ENCODE assay signal across 20 cellular contexts in the genomic region with DNA sequence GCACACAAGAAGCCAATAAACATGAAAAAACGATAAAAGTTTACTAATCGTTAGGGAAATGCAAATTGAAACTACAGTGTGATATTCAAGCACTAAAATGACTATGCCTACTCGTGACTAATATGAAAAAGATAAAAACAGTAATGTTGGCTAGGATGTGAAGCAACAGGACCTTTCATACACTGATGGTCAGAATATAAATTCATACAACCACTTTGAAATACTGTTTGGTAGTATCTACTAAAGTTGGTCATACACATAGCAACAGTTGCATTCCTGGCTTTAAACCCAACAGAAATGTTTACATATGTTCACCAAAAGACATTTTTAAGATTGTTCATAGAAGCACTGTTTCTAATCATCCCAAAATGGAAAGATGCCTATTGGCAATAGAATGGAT. TPM values are rescaled to one million over a fixed set of nuclear protein-coding genes. Genes with fewer than 3 reads are reported as not detected.
DNase-seq lines count a peak whose midpoint lies in the region; ATAC-seq, FAIRE-seq and TF ChIP-seq lines count a peak whose summit lies in the region.
"Had no signal": no experiment of that assay in that cellular context is flagged by ENCODE, and none has a peak within 500 bp of the region (broad histone marks: within the 10 kb centered on the region; RNA-seq: fewer than 3 reads in every experiment).

No MANE protein-coding gene starts in this region.

- no peak overlapping the region for H3K23ac ChIP-seq in IMR-90 (ENCODE audit: low read depth, low read length)

- no peaks in the 10 kb centered on the region for H3K9me1 ChIP-seq in IMR-90 (ENCODE audit: insufficient read depth, low read length)

- H3K36me3 ChIP-seq in IMR-90 (ENCODE audit: control insufficient read depth, insufficient read depth, low read length) (peaks cover 25% of the 10 kb centered on the region), pancreas (peaks cover 0 to 61% (median 20%) of the 10 kb centered on the region in 3 donors), neural progenitor cell (peaks cover 36% of the 10 kb centered on the region)

- H3K4me1 ChIP-seq in IMR-90 (ENCODE audit: control insufficient read depth, insufficient read depth, low read length) (peaks cover 2% of the 10 kb centered on the region; the same call in 1 of the 2 replicates), pancreas (no peaks in the 10 kb centered on the region), neural progenitor cell (no peaks in the 10 kb centered on the region)

- H3K4me2 ChIP-seq in IMR-90 (ENCODE audit: low read depth, low read length) (no peak overlapping the region), neural progenitor cell (no peak overlapping the region)
- H3K4me2 ChIP-seq: BLaER1 treated with 17β-estradiol and CSF1 and Interleukin-3, amounts not matched to agents 10 nM and 100 nM had no signal

- H3K18ac ChIP-seq in IMR-90 (ENCODE audit: low read depth, low read length), result no peak overlapping the region

- in situ Hi-C loops in IMR-90 (cut with MboI; ENCODE audit: low sequenced_read_pairs), result loop anchor here (25.0 kb wide), 1 partner anchor 1946 kb away; no protein-coding TSS in a partner anchor

- intact Hi-C loops in activated CD4-positive, alpha-beta T cell treated with anti-CD3 and anti-CD28 coated beads for 36 hours (cut with DNase I, micrococcal nuclease), result no loop called here
- intact Hi-C loops in IMR-90 (cut with micrococcal nuclease) (no loop called here), pancreas (cut with DNase I) (no loop called here)

- DNase-seq in activated CD4-positive, alpha-beta T cell treated with anti-CD3 and anti-CD28 coated beads for 36 hours, result no peak
- DNase-seq in activated CD4-positive, alpha-beta T cell treated with anti-CD3 and anti-CD28 coated beads for 1 hour, result no peak
- DNase-seq in AG04449 (ENCODE audit: low read depth, low spot score) (peak; percentile 5), IMR-90 (peak; percentile 54), pancreas (no peak), neural progenitor cell (ENCODE audit: low spot score) (no peak), NCI-H524 (lab: John Stamatoyannopoulos, UW) (no peak)
- DNase-seq: 8988T, COR-L47, HFFc6, KBM-7, NCI-H1417 treated with DMSO at 0.1 percent for 48 hours, NCI-H2029, NCI-H2171 treated with DMSO at 0.1 percent for 48 hours, NCI-H82, PC-3 had no signal

- peaks cover 17% of the 10 kb centered on the region for H3K4me1 Mint-ChIP-seq in activated CD4-positive, alpha-beta T cell treated with anti-CD3 and anti-CD28 coated beads for 36 hours
- no peaks in the 10 kb centered on the region for H3K4me1 Mint-ChIP-seq in neural progenitor cell

- H4K20me1 ChIP-seq in IMR-90 (ENCODE audit: insufficient read depth, low read length) (no peaks in the 10 kb centered on the region), neural progenitor cell (ENCODE audit: low read depth) (peaks cover 4% of the 10 kb centered on the region)

- H4K8ac ChIP-seq in IMR-90 (ENCODE audit: low read depth in 2 of 2, low read length in 2 of 2), result no peak overlapping the region

- no TSS peak for BruUV-seq in IMR-90 (replicated peaks; lab: Mats Ljungman, UMichigan)

- H2AFZ ChIP-seq in IMR-90 (replicated peaks; ENCODE audit: low read length, poor library complexity) (no peak overlapping the region), neural progenitor cell (replicated peaks) (no peak overlapping the region)

- TF ChIP-seq POLR2A in IMR-90 (IDR thresholded peaks at IDR 0.05; ENCODE audit: low read depth, low read length), result no peak

- H3K14ac ChIP-seq in IMR-90 (replicated peaks; ENCODE audit: low read depth, low read length), result no peak overlapping the region

- no peaks in the 10 kb centered on the region for H3K27me3 ChIP-seq in IMR-90 (ENCODE audit: control insufficient read depth, insufficient read depth, low read length)
- H3K27me3 ChIP-seq in pancreas, result no peaks in the 10 kb centered on the region
- H3K27me3 ChIP-seq in neural progenitor cell, result no peaks in the 10 kb centered on the region
- H3K27me3 ChIP-seq: BLaER1 treated with 17β-estradiol and CSF1 and Interleukin-3, amounts not matched to agents 10 nM and 100 nM had no signal

- no peak overlapping the region for H4K91ac ChIP-seq in IMR-90 (ENCODE audit: insufficient read depth, low read depth, low read length)

- no peak overlapping the region for H2BK15ac ChIP-seq in IMR-90 (ENCODE audit: low read depth, low read length)

- ATAC-seq in activated CD4-positive, alpha-beta T cell treated with anti-CD3 and anti-CD28 coated beads for 36 hours, result peak; percentile 51
- ATAC-seq in IMR-90 (ENCODE audit: low read depth) (peak; percentile 88), pancreas (no peak), GM18868 (IDR thresholded peaks at IDR 0.05; ENCODE audit: unreplicated experiment) (no peak)
- ATAC-seq: PC-3 had no signal

- WGBS in IMR-90 (ENCODE audit: extremely low coverage in 2 of 2, insufficient read length in 1 of 2), 2 experiments, result no CpG with 5 or more reads among the region's 3 CpGs
- 82 to 83% methylated on average over 3 of the region's 3 CpGs for WGBS in pancreas, 2 donors

- H3K9me3 ChIP-seq in IMR-90 (ENCODE audit: control insufficient read depth, insufficient read depth, low read length) (no peaks in the 10 kb centered on the region), pancreas (no peaks in the 10 kb centered on the region), neural progenitor cell (ENCODE audit: low read depth) (no peaks in the 10 kb centered on the region)

- peaks cover 0 to 8% of the 10 kb centered on the region in 2 experiments; a peak in 1 of 4 replicates for H3K79me1 ChIP-seq in IMR-90 (ENCODE audit: low read depth in 1 of 2, low read length in 2 of 2)

- H2BK5ac ChIP-seq in IMR-90 (ENCODE audit: low read depth, low read length, poor library complexity, severe bottlenecking), result no peak overlapping the region

- CTCF ChIA-PET in activated CD4-positive, alpha-beta T cell treated with anti-CD3 and anti-CD28 coated beads for 36 hours (lab: Charles Lee), result interaction anchor here (0.7 to 1.5 kb wide), 3 partner anchors 9 to 241 kb away, joined by 3 to 4 read pairs (median 3); no protein-coding TSS in a partner anchor
- CTCF ChIA-PET in AG04449 (lab: Yijun Ruan, JAX) (interaction anchor here (0.9 kb wide), 1 partner anchor 10 kb away, joined by 4 read pairs; no protein-coding TSS in a partner anchor), IMR-90 (lab: Yijun Ruan, JAX) (no interaction called here)

- no peak overlapping the region for H2AK5ac ChIP-seq in IMR-90 (ENCODE audit: low read depth, low read length)

- H3K4me3 ChIP-seq in AG04449 (ENCODE audit: low read depth, low read length) (no peak overlapping the region), IMR-90 (ENCODE audit: insufficient read depth, low read depth, low read length) (no peak overlapping the region), pancreas (no peak overlapping the region), neural progenitor cell (no peak overlapping the region)
- H3K4me3 ChIP-seq: BLaER1 treated with 17β-estradiol and CSF1 and Interleukin-3, amounts not matched to agents 10 nM and 100 nM had no signal

- no peak overlapping the region for H3K4me3 Mint-ChIP-seq in activated CD4-positive, alpha-beta T cell treated with anti-CD3 and anti-CD28 coated beads for 36 hours
- no peak overlapping the region for H3K4me3 Mint-ChIP-seq in neural progenitor cell
- H3K4me3 Mint-ChIP-seq: HFFc6 had no signal

- TF ChIP-seq CTCF in AG04449 (IDR thresholded peaks at IDR 0.05; ENCODE audit: insufficient read depth, low read length, missing control alignments) (no peak), IMR-90 (conservative IDR thresholded peaks at IDR 0.05; ENCODE audit: low read depth, low read length) (no peak), pancreas (IDR thresholded peaks at IDR 0.05) (no peak), neural progenitor cell (IDR thresholded peaks at IDR 0.05) (no peak)

- H3K27ac ChIP-seq in IMR-90 (ENCODE audit: insufficient read depth, low read length), result no peak overlapping the region
- H3K27ac ChIP-seq in pancreas, result no peak overlapping the region
- no peak overlapping the region for H3K27ac ChIP-seq in neural progenitor cell
- H3K27ac ChIP-seq: BLaER1 treated with 17β-estradiol and CSF1 and Interleukin-3, amounts not matched to agents 10 nM and 100 nM; RWPE1 had no signal

- H3K4ac ChIP-seq in IMR-90 (ENCODE audit: low read depth, low read length), result no peak overlapping the region

- H2BK120ac ChIP-seq in IMR-90 (ENCODE audit: low read depth, low read length), result no peak overlapping the region

- H3K79me2 ChIP-seq in neural progenitor cell (ENCODE audit: low read depth), result no peaks in the 10 kb centered on the region

- no peak for TF ChIP-seq RAD21 in IMR-90 (IDR thresholded peaks at IDR 0.05; ENCODE audit: low read length)

- peaks cover 59% of the 10 kb centered on the region for H3K36me3 Mint-ChIP-seq in activated CD4-positive, alpha-beta T cell treated with anti-CD3 and anti-CD28 coated beads for 36 hours (ENCODE audit: low read depth)
- peaks cover 28% of the 10 kb centered on the region for H3K36me3 Mint-ChIP-seq in neural progenitor cell

- H3K27me3 Mint-ChIP-seq in activated CD4-positive, alpha-beta T cell treated with anti-CD3 and anti-CD28 coated beads for 36 hours, result no peaks in the 10 kb centered on the region
- no peaks in the 10 kb centered on the region for H3K27me3 Mint-ChIP-seq in neural progenitor cell (ENCODE audit: insufficient read depth, low read depth)

- no peak overlapping the region for H4K5ac ChIP-seq in IMR-90 (ENCODE audit: low read depth, low read length)

- H3K56ac ChIP-seq in IMR-90 (ENCODE audit: extremely low read depth, insufficient read depth, low read length), result no peak overlapping the region

- H2BK20ac ChIP-seq in IMR-90 (ENCODE audit: low read depth, low read length), result no peak overlapping the region

- dilution Hi-C loops in IMR-90 (cut with HindIII; ENCODE audit: low sequenced_read_pairs, unreplicated experiment), result no loop called here

- H3F3A ChIP-seq in neural progenitor cell (ENCODE audit: low read depth), result no peaks in the 10 kb centered on the region

- H3K9me3 Mint-ChIP-seq in activated CD4-positive, alpha-beta T cell treated with anti-CD3 and anti-CD28 coated beads for 36 hours (ENCODE audit: low read depth), result no peaks in the 10 kb centered on the region
- no peaks in the 10 kb centered on the region for H3K9me3 Mint-ChIP-seq in neural progenitor cell
- H3K9me3 Mint-ChIP-seq: HFFc6 had no signal

- POLR2A ChIA-PET in activated CD4-positive, alpha-beta T cell treated with anti-CD3 and anti-CD28 coated beads for 36 hours (lab: Charles Lee), result no interaction called here
- POLR2A ChIA-PET in AG04449 (lab: Yijun Ruan, JAX) (no interaction called here), IMR-90 (lab: Charles Lee; ENCODE audit: unreplicated experiment) (no interaction called here)

- H2AK9ac ChIP-seq in IMR-90 (replicated peaks; ENCODE audit: low read depth, low read length, poor library complexity), result no peak overlapping the region

- peak overlapping the region; percentile 23 for H3K27ac Mint-ChIP-seq in activated CD4-positive, alpha-beta T cell treated with anti-CD3 and anti-CD28 coated beads for 36 hours
- no peak overlapping the region for H3K27ac Mint-ChIP-seq in neural progenitor cell
- H3K27ac Mint-ChIP-seq: HFFc6 had no signal

- no peak overlapping the region for H3K9ac ChIP-seq in IMR-90 (ENCODE audit: low read depth, low read length)
- no peak overlapping the region for H3K9ac ChIP-seq in neural progenitor cell
- H3K9ac ChIP-seq: BLaER1 treated with 17β-estradiol and CSF1 and Interleukin-3, amounts not matched to agents 10 nM and 100 nM had no signal

- FAIRE-seq in pancreas (lab: Jason Lieb, UNC), result peak; percentile 89
- FAIRE-seq: H54 had no signal

RNA-seq across cellular contexts. Expression of a gene that starts 24.3 kb away (rescaled TPM):
- 10 to 100 TPM; 47.5 to 65.4 TPM for total RNA-seq in activated CD4-positive, alpha-beta T cell treated with anti-CD3 and anti-CD28 coated beads for 36 hours
- total RNA-seq in IMR-90 (2012; rRNA removed) (70.1 and 86.7 TPM in 2 replicates), pancreas (10 to 100 TPM; 14.0 to 24.3 (median 17.0) TPM), neural progenitor cell (ENCODE audit: low replicate concordance) (44.9 and 64.6 TPM in 2 replicates)
- polyA plus RNA-seq in IMR-90 (2012; rRNA removed) (10.2 and 14.9 TPM in 2 replicates), pancreas (10 to 100 TPM in 1 of 2 donors, 1 to 10 TPM in 1; 7.0 to 11.5 TPM)
- polyA plus RNA-seq in IMR-90 (2012; cell fraction: cytosol; rRNA removed), result 2.8 and 10.8 TPM in 2 replicates
- polyA plus RNA-seq in IMR-90 (2012; cell fraction: nucleus; rRNA removed; ENCODE audit: low replicate concordance), result 4.6 and 28.3 TPM in 2 replicates

Comparison
In these comparisons a context has a peak if more than half of its experiments do, and no peak if none do; other contexts are left out.
1. ATAC-seq: peak in activated CD4-positive, alpha-beta T cell treated with anti-CD3 and anti-CD28 coated beads for 36 hours (single experiment) and IMR-90 (single experiment); none in pancreas (0 of 4) and GM18868 (single experiment).
2. DNase-seq: peak in AG04449 (single experiment) and IMR-90 (single experiment); none in activated CD4-positive, alpha-beta T cell treated with anti-CD3 and anti-CD28 coated beads for 36 hours (single experiment), activated CD4-positive, alpha-beta T cell treated with anti-CD3 and anti-CD28 coated beads for 1 hour (single experiment), pancreas (0 of 6), neural progenitor cell (single experiment) and NCI-H524 (0 of 2).